In genomic region chr15:101538996-101539395, GRCh38 we compare ENCODE assay signal across 23 cellular contexts.
"Had no signal": no experiment of that assay in that cellular context is flagged by ENCODE, and none has a peak within 500 bp of the region (broad histone marks: within the 10 kb centered on the region; RNA-seq: fewer than 3 reads in every experiment).

No MANE protein-coding gene starts in this region.

- H3K36me3 Mint-ChIP-seq: mesothelial cell of epicardium; naive B cell; natural killer cell treated with Interleukin-12 subunit alpha and Interleukin-12 subunit beta and Interleukin-15 and Interleukin-18, amount 100 ng/mL, for 72 hours; type B pancreatic cell had no signal

- H3K9me3 Mint-ChIP-seq: natural killer cell treated with Interleukin-12 subunit alpha and Interleukin-12 subunit beta and Interleukin-15 and Interleukin-18, amount 100 ng/mL, for 72 hours; stimulated activated effector memory CD8-positive, alpha-beta T cell treated with anti-CD3 and anti-CD28 coated beads, Interleukin-12 subunit alpha, Interleukin-12 subunit beta, amount 100 ng/mL, for 72 hours; type B pancreatic cell had no signal

- H3K27me3 ChIP-seq: hepatocyte, thyroid gland had no signal

- DNase-seq: cerebellar nuclear complex; effector CD8-positive, alpha-beta T cell; esophagus squamous epithelium; left cardiac atrium; left lung; mesenchymal stem cell; mucosa of descending colon; naive B cell; occipital lobe; stimulated activated CD4-positive, alpha-beta T cell treated with anti-CD3 and anti-CD28 coated beads, Interleukin-2, amount 100 ng/mL, for 24 hours; stimulated activated CD4-positive, alpha-beta T cell treated with anti-CD3 and anti-CD28 coated beads, Interleukin-4, amount 100 ng/mL, for 24 hours; stimulated activated naive CD4-positive, alpha-beta T cell treated with Interleukin-2 at 50 U/mL for 16 hours; stomach; thyroid gland had no signal

- H3K79me2 ChIP-seq: hepatocyte, parathyroid adenoma had no signal

- H3K9me3 ChIP-seq: esophagus squamous epithelium, left lung, mucosa of descending colon, thyroid gland had no signal

- H3K4me3 Mint-ChIP-seq: mesothelial cell of epicardium; naive B cell; natural killer cell treated with Interleukin-12 subunit alpha and Interleukin-12 subunit beta and Interleukin-15 and Interleukin-18, amount 100 ng/mL, for 72 hours; neural crest cell; stimulated activated effector memory CD8-positive, alpha-beta T cell treated with anti-CD3 and anti-CD28 coated beads, Interleukin-12 subunit alpha, Interleukin-12 subunit beta, amount 100 ng/mL, for 72 hours; type B pancreatic cell had no signal

- H3K4me2 ChIP-seq: hepatocyte had no signal

- H3K36me3 ChIP-seq: esophagus squamous epithelium, left lung, stomach, thyroid gland had no signal

- H3K9ac ChIP-seq: parathyroid adenoma had no signal

- ATAC-seq: left cardiac atrium; left lung; mucosa of descending colon; natural killer cell treated with Interleukin-12 subunit alpha and Interleukin-12 subunit beta and Interleukin-15 and Interleukin-18, amount 100 ng/mL, for 72 hours; sciatic nerve; stimulated activated effector memory CD8-positive, alpha-beta T cell treated with anti-CD3 and anti-CD28 coated beads, Interleukin-12 subunit alpha, Interleukin-12 subunit beta, amount 100 ng/mL, for 72 hours had no signal

- H3K4me1 Mint-ChIP-seq: naive B cell; stimulated activated effector memory CD8-positive, alpha-beta T cell treated with anti-CD3 and anti-CD28 coated beads, Interleukin-12 subunit alpha, Interleukin-12 subunit beta, amount 100 ng/mL, for 72 hours had no signal

- H3K27me3 Mint-ChIP-seq: type B pancreatic cell had no signal

- H3K4me1 ChIP-seq: esophagus squamous epithelium, left lung, parathyroid adenoma, thyroid gland had no signal

- H3K27ac Mint-ChIP-seq: mesothelial cell of epicardium; naive B cell; natural killer cell treated with Interleukin-12 subunit alpha and Interleukin-12 subunit beta and Interleukin-15 and Interleukin-18, amount 100 ng/mL, for 72 hours; progenitor cell of endocrine pancreas; stimulated activated effector memory CD8-positive, alpha-beta T cell treated with anti-CD3 and anti-CD28 coated beads, Interleukin-12 subunit alpha, Interleukin-12 subunit beta, amount 100 ng/mL, for 72 hours; type B pancreatic cell had no signal

- H3K27ac ChIP-seq: esophagus squamous epithelium, hepatocyte, left lung, parathyroid adenoma, stomach, thyroid gland had no signal

- H2AFZ ChIP-seq: hepatocyte, parathyroid adenoma had no signal

- H3K4me3 ChIP-seq: esophagus squamous epithelium, hepatocyte, left lung, mucosa of descending colon, stomach, thyroid gland had no signal
